ENCODE assay signal across 8 cellular contexts in genomic region chr15:59372352-59373211, GRCh38. TPM values are rescaled to one million over a fixed set of nuclear protein-coding genes. Genes with fewer than 3 reads are reported as not detected.
A peak's percentile ranks its signal among the peaks of the same experiment; 100 is the strongest.
DNase-seq lines count a peak whose midpoint lies in the region; ATAC-seq, FAIRE-seq and TF ChIP-seq lines count a peak whose summit lies in the region.

Gene MYO1E, minus strand, starts transcription at chr15:59372871. Its CDS starts 371 bp downstream, at chr15:59372500.

- peaks cover 14% of the 10 kb centered on the region for H4K20me1 ChIP-seq in OCI-LY3 (ENCODE audit: insufficient read depth, low read length)

- peak; percentile 94 for TF ChIP-seq POLR2A in uterus (IDR thresholded peaks at IDR 0.05)

- H3K27ac ChIP-seq in OCI-LY3 (ENCODE audit: low read length) (no peak within 1 kb of the TSS), uterus (peak within 1 kb of the TSS; percentile 93 to 96)

- peaks cover 16% of the 10 kb centered on the region; the same call in 1 of the 2 replicates for H3K79me2 ChIP-seq in OCI-LY3 (ENCODE audit: low read length)

- peak within 1 kb of the TSS; percentile 71 for H2AFZ ChIP-seq in OCI-LY3 (ENCODE audit: low read depth, low read length)
- peak within 1 kb of the TSS; percentile 97 for H2AFZ ChIP-seq in neuron (ENCODE audit: low read depth, low read length)

- peaks cover 14% of the 10 kb centered on the region for H3K36me3 Mint-ChIP-seq in activated naive CD8-positive, alpha-beta T cell treated with anti-CD3 and anti-CD28 coated beads, Interleukin-2, amount 10 ng/mL, durations not matched to agents 7 days and 5 days
- H3K36me3 Mint-ChIP-seq in glutamatergic neuron (ENCODE audit: unreplicated experiment), result no peaks in the 10 kb centered on the region

- H3K27me3 Mint-ChIP-seq in activated naive CD8-positive, alpha-beta T cell treated with anti-CD3 and anti-CD28 coated beads, Interleukin-2, amount 10 ng/mL, durations not matched to agents 7 days and 5 days, result peaks cover 52% of the 10 kb centered on the region
- H3K27me3 Mint-ChIP-seq in glutamatergic neuron (ENCODE audit: unreplicated experiment), result peaks cover 11% of the 10 kb centered on the region

- H3K4me1 ChIP-seq in OCI-LY3 (ENCODE audit: low read length) (peaks cover 41% of the 10 kb centered on the region), neuron (ENCODE audit: insufficient read depth, low read length) (peaks cover 8% of the 10 kb centered on the region), uterus (peaks cover 0 to 7% of the 10 kb centered on the region in 2 donors)

- peak; percentile 87 for DNase-seq in DMS 273 treated with DMSO at 0.1 percent for 48 hours (lab: John Stamatoyannopoulos, UW)
- peak; percentile 96 for DNase-seq in HTR-8/SVneo (ENCODE audit: insufficient read length, low spot score)
- peak; percentile 68 for DNase-seq in activated naive CD8-positive, alpha-beta T cell treated with anti-CD3 and anti-CD28 coated beads, Interleukin-2, amount 10 ng/mL, durations not matched to agents 7 days and 5 days
- DNase-seq in glutamatergic neuron, result peak; percentile 64
- peak; percentile 86 to 95 for DNase-seq in uterus

- TF ChIP-seq CTCF in OCI-LY3 (IDR thresholded peaks at IDR 0.05; ENCODE audit: low read depth, low read length) (no peak), glutamatergic neuron (IDR thresholded peaks at IDR 0.05; ENCODE audit: partially characterized antibody, unreplicated experiment) (no peak), uterus (IDR thresholded peaks at IDR 0.05) (no peak)

- H3K36me3 ChIP-seq in OCI-LY3 (replicated peaks; ENCODE audit: low read depth, low read length) (peaks cover 2% of the 10 kb centered on the region), neuron (ENCODE audit: insufficient read depth, low read length) (no peaks in the 10 kb centered on the region), uterus (no peaks in the 10 kb centered on the region)

- no peaks in the 10 kb centered on the region for H3K9me3 Mint-ChIP-seq in activated naive CD8-positive, alpha-beta T cell treated with anti-CD3 and anti-CD28 coated beads, Interleukin-2, amount 10 ng/mL, durations not matched to agents 7 days and 5 days
- no peaks in the 10 kb centered on the region for H3K9me3 Mint-ChIP-seq in glutamatergic neuron (ENCODE audit: unreplicated experiment)

- POLR2A ChIA-PET in activated naive CD8-positive, alpha-beta T cell treated with anti-CD3 and anti-CD28 coated beads, Interleukin-2, amount 10 ng/mL, durations not matched to agents 7 days and 5 days (lab: Charles Lee), result interaction anchor here (1.1 to 1.9 kb wide), 5 partner anchors 10 to 47 kb away, joined by 3 to 8 read pairs (median 5); no protein-coding TSS in a partner anchor

- H3K4me3 Mint-ChIP-seq in activated naive CD8-positive, alpha-beta T cell treated with anti-CD3 and anti-CD28 coated beads, Interleukin-2, amount 10 ng/mL, durations not matched to agents 7 days and 5 days, result peak within 1 kb of the TSS; percentile 95
- peak within 1 kb of the TSS; percentile 97 for H3K4me3 Mint-ChIP-seq in glutamatergic neuron (ENCODE audit: unreplicated experiment)

- peak within 1 kb of the TSS; percentile 78 for H3K27ac Mint-ChIP-seq in activated naive CD8-positive, alpha-beta T cell treated with anti-CD3 and anti-CD28 coated beads, Interleukin-2, amount 10 ng/mL, durations not matched to agents 7 days and 5 days
- H3K27ac Mint-ChIP-seq in glutamatergic neuron (ENCODE audit: unreplicated experiment), result peak within 1 kb of the TSS; percentile 55

- peak within 1 kb of the TSS; percentile 94 for H3K4me2 ChIP-seq in OCI-LY3 (ENCODE audit: low read length)

- intact Hi-C loops in uterus (cut with DNase I; ENCODE audit: low total_unique reads), result no loop called here

- H3K4me1 Mint-ChIP-seq in activated naive CD8-positive, alpha-beta T cell treated with anti-CD3 and anti-CD28 coated beads, Interleukin-2, amount 10 ng/mL, durations not matched to agents 7 days and 5 days, result peaks cover 45% of the 10 kb centered on the region
- H3K4me1 Mint-ChIP-seq in glutamatergic neuron (ENCODE audit: low read depth, unreplicated experiment), result peaks cover 4% of the 10 kb centered on the region

- FAIRE-seq in HTR-8/SVneo (lab: Jason Lieb, UNC), result peak; percentile 26

- H3K9me3 ChIP-seq in OCI-LY3 (ENCODE audit: insufficient read depth, low read length), result no peaks in the 10 kb centered on the region
- no peaks in the 10 kb centered on the region for H3K9me3 ChIP-seq in neuron (ENCODE audit: low read length)
- no peaks in the 10 kb centered on the region for H3K9me3 ChIP-seq in uterus

- H3K9ac ChIP-seq in OCI-LY3 (ENCODE audit: low read length), result peak within 1 kb of the TSS; percentile 62

- H3K4me3 ChIP-seq in OCI-LY3 (ENCODE audit: low read length) (peak within 1 kb of the TSS; percentile 75), neuron (ENCODE audit: low read length) (peak within 1 kb of the TSS; percentile 75), uterus (peak within 1 kb of the TSS; percentile 89 to 92)

- H3K27me3 ChIP-seq in OCI-LY3 (ENCODE audit: low read depth, low read length) (peaks cover 24% of the 10 kb centered on the region), neuron (ENCODE audit: insufficient read depth, low read length) (no peaks in the 10 kb centered on the region), uterus (no peaks in the 10 kb centered on the region)

- peak; percentile 51 for ATAC-seq in GM21381 (IDR thresholded peaks at IDR 0.05; ENCODE audit: unreplicated experiment)
- ATAC-seq in activated naive CD8-positive, alpha-beta T cell treated with anti-CD3 and anti-CD28 coated beads, Interleukin-2, amount 10 ng/mL, durations not matched to agents 7 days and 5 days (ENCODE audit: low read depth), result peak; percentile 66

RNA-seq across cellular contexts. Expression of gene MYO1E, which starts in this region (rescaled TPM):
- total RNA-seq in activated naive CD8-positive, alpha-beta T cell treated with anti-CD3 and anti-CD28 coated beads, Interleukin-2, amount 10 ng/mL, durations not matched to agents 7 days and 5 days, result 10 to 100 TPM; 73.9 to 79.1 TPM
- total RNA-seq in glutamatergic neuron (ENCODE audit: unreplicated experiment) (7.9 TPM), uterus (10 to 100 TPM; 23.3 to 99.8 (median 66.5) TPM)
